ENCODE assay signal across 31 cellular contexts in the genomic region with DNA sequence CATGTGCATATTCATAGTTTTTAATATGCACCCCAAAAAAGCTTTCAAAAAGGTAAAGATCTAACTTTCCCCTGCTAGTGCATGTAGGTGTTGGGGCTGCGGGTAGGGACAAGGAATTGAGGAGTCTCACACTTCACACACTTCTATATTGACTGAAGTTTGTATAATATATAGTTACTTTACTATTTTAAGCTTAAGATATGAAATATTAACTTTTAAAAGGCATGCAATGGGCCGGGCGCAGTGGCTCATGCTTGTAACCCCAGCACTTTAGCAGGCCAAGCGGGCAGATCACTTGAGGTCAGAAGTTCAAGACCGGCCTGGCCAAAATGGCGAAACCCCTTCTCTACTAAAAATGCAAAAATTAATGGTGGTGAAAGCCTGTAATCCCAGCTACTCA.
"Had no signal": no experiment of that assay in that cellular context is flagged by ENCODE, and none has a peak within 500 bp of the region (broad histone marks: within the 10 kb centered on the region; RNA-seq: fewer than 3 reads in every experiment).

No MANE protein-coding gene starts in this region.

- H3K4me2 ChIP-seq: neural progenitor cell, smooth muscle cell had no signal

- DNase-seq: naive thymus-derived CD8-positive, alpha-beta T cell; occipital lobe; ovary; posterior cingulate gyrus; psoas muscle; right cardiac atrium; spleen; stimulated activated CD4-positive, alpha-beta T cell treated with anti-CD3 and anti-CD28 coated beads, Interleukin-12 subunit alpha, Interleukin-12 subunit beta, amount 100 ng/mL, for 4 hours; stimulated activated CD4-positive, alpha-beta T cell treated with anti-CD3 and anti-CD28 coated beads, Interleukin-1b, Interleukin-23, amount 100 ng/mL, for 48 hours; stimulated activated CD4-positive, alpha-beta T cell treated with anti-CD3 and anti-CD28 coated beads, Interleukin-4, amount 100 ng/mL, for 1 hour; stimulated activated CD4-positive, alpha-beta T cell treated with anti-CD3 and anti-CD28 coated beads, Interleukin-4, amount 100 ng/mL, for 4 hours; stimulated activated CD8-positive, alpha-beta memory T cell treated with anti-CD3 and anti-CD28 coated beads, Interleukin-4, amount 100 ng/mL, for 48 hours; stimulated activated naive CD4-positive, alpha-beta T cell; stimulated activated naive CD8-positive, alpha-beta T cell treated with anti-CD3 and anti-CD28 coated beads, Interleukin-15, amount 100 ng/mL, for 72 hours; stimulated activated naive CD8-positive, alpha-beta T cell treated with anti-CD3 and anti-CD28 coated beads, Interleukin-15, Interleukin-2, amounts not matched to agents 100 U/mL and 50 U/mL, for 24 hours; substantia nigra; testis; tibial artery; transverse colon; upper lobe of right lung; uterus had no signal

- H3K27me3 ChIP-seq: neural progenitor cell, ovary, spleen, suprapubic skin, testis, tibial artery, transverse colon, upper lobe of right lung, uterus had no signal

- ATAC-seq: naive thymus-derived CD8-positive, alpha-beta T cell; natural killer cell treated with Interleukin-12 subunit alpha and Interleukin-12 subunit beta and Interleukin-15 and Interleukin-18, amount 100 ng/mL, for 72 hours; psoas muscle; right cardiac atrium; sciatic nerve; stimulated activated memory B cell treated with anti-CD40 and anti-IgM and Interleukin-4, amounts not matched to agents 10 μg/mL and 1 μg/mL and 100 μg/mL, for 72 hours; stimulated activated naive CD8-positive, alpha-beta T cell treated with anti-CD3 and anti-CD28 coated beads, Interleukin-15, amount 100 ng/mL, for 72 hours; stimulated activated naive CD8-positive, alpha-beta T cell treated with anti-CD3 and anti-CD28 coated beads, Interleukin-15, Interleukin-2, amounts not matched to agents 100 U/mL and 50 U/mL, for 24 hours; upper lobe of right lung had no signal

- H3K36me3 ChIP-seq: neural progenitor cell, ovary, spleen, suprapubic skin, tibial artery, transverse colon, upper lobe of right lung, uterus had no signal

- H3K4me3 ChIP-seq: neural progenitor cell, ovary, psoas muscle, skin epidermis, smooth muscle cell, spleen, suprapubic skin, testis, tibial artery, transverse colon, upper lobe of right lung, uterus had no signal

- H3K9me3 Mint-ChIP-seq: naive thymus-derived CD8-positive, alpha-beta T cell; natural killer cell treated with Interleukin-12 subunit alpha and Interleukin-12 subunit beta and Interleukin-15 and Interleukin-18, amount 100 ng/mL, for 72 hours; stimulated activated memory B cell treated with anti-CD40 and anti-IgM and Interleukin-4, amounts not matched to agents 10 μg/mL and 1 μg/mL and 100 μg/mL, for 72 hours; stimulated activated naive CD8-positive, alpha-beta T cell treated with anti-CD3 and anti-CD28 coated beads, Interleukin-15, amount 100 ng/mL, for 72 hours had no signal

- H3K4me1 ChIP-seq: parathyroid adenoma, spleen, upper lobe of right lung, uterus had no signal

- H3K4me3 Mint-ChIP-seq: naive thymus-derived CD8-positive, alpha-beta T cell; natural killer cell treated with Interleukin-12 subunit alpha and Interleukin-12 subunit beta and Interleukin-15 and Interleukin-18, amount 100 ng/mL, for 72 hours; stimulated activated memory B cell treated with anti-CD40 and anti-IgM and Interleukin-4, amounts not matched to agents 10 μg/mL and 1 μg/mL and 100 μg/mL, for 72 hours; stimulated activated naive CD8-positive, alpha-beta T cell treated with anti-CD3 and anti-CD28 coated beads, Interleukin-15, amount 100 ng/mL, for 72 hours; type B pancreatic cell had no signal

- H3K4me1 Mint-ChIP-seq: naive thymus-derived CD8-positive, alpha-beta T cell; stimulated activated memory B cell treated with anti-CD40 and anti-IgM and Interleukin-4, amounts not matched to agents 10 μg/mL and 1 μg/mL and 100 μg/mL, for 72 hours; stimulated activated naive CD8-positive, alpha-beta T cell treated with anti-CD3 and anti-CD28 coated beads, Interleukin-15, amount 100 ng/mL, for 72 hours had no signal

- H3K9ac ChIP-seq: neural progenitor cell, parathyroid adenoma had no signal

- H3K9me3 ChIP-seq: ovary, psoas muscle, spleen, suprapubic skin, testis, tibial artery, transverse colon, upper lobe of right lung, uterus had no signal

- H3K27me3 Mint-ChIP-seq: progenitor cell of endocrine pancreas; stimulated activated naive CD8-positive, alpha-beta T cell treated with anti-CD3 and anti-CD28 coated beads, Interleukin-15, amount 100 ng/mL, for 72 hours; type B pancreatic cell had no signal

- H3K27ac Mint-ChIP-seq: naive thymus-derived CD8-positive, alpha-beta T cell; natural killer cell treated with Interleukin-12 subunit alpha and Interleukin-12 subunit beta and Interleukin-15 and Interleukin-18, amount 100 ng/mL, for 72 hours; neural progenitor cell; progenitor cell of endocrine pancreas; stimulated activated memory B cell treated with anti-CD40 and anti-IgM and Interleukin-4, amounts not matched to agents 10 μg/mL and 1 μg/mL and 100 μg/mL, for 72 hours; stimulated activated naive CD8-positive, alpha-beta T cell treated with anti-CD3 and anti-CD28 coated beads, Interleukin-15, amount 100 ng/mL, for 72 hours; type B pancreatic cell had no signal

- H3K36me3 Mint-ChIP-seq: naive thymus-derived CD8-positive, alpha-beta T cell; natural killer cell treated with Interleukin-12 subunit alpha and Interleukin-12 subunit beta and Interleukin-15 and Interleukin-18, amount 100 ng/mL, for 72 hours; stimulated activated memory B cell treated with anti-CD40 and anti-IgM and Interleukin-4, amounts not matched to agents 10 μg/mL and 1 μg/mL and 100 μg/mL, for 72 hours had no signal

- H3K27ac ChIP-seq: neural progenitor cell, ovary, parathyroid adenoma, psoas muscle, skin epidermis, spleen, suprapubic skin, testis, tibial artery, transverse colon, upper lobe of right lung, uterus had no signal
